1 cellular context compared by ENCODE assay signal in genomic region chr1:52352690-52353089, GRCh38.
TF ChIP-seq lines count a peak whose summit lies in the region.

No MANE protein-coding gene starts in this region.

TF ChIP-seq in endothelial cell of umbilical vein, 7 proteins besides CTCF, POLR2A, EP300 and RAD21:
- TF ChIP-seq GATA2 (IDR thresholded peaks at IDR 0.05; ENCODE audit: insufficient read depth, insufficient read length, low read depth, low read length) (no peak), MYC (IDR thresholded peaks at IDR 0.05; ENCODE audit: low read depth, low read length) (no peak), MAX (IDR thresholded peaks at IDR 0.05; ENCODE audit: insufficient read depth, insufficient read length) (no peak), FOS (IDR thresholded peaks at IDR 0.05; ENCODE audit: borderline replicate concordance, insufficient read depth, low read length) (no peak), JUN (IDR thresholded peaks at IDR 0.05; ENCODE audit: borderline replicate concordance, insufficient read depth, insufficient read length, low read depth) (no peak), EZH2 (IDR thresholded peaks at IDR 0.05; ENCODE audit: borderline replicate concordance, low read depth, low read length, severe bottlenecking) (no peak), POLR2AphosphoS5 (IDR thresholded peaks at IDR 0.05; ENCODE audit: insufficient read depth, low read depth, low read length) (no peak)
TF ChIP-seq in endothelial cell of umbilical vein: peak in this region for 0.
